ENCODE assay signal across 8 cellular contexts in genomic region chr12:1531654-1532366, GRCh38.
DNase-seq lines count a peak whose midpoint lies in the region; ATAC-seq and TF ChIP-seq lines count a peak whose summit lies in the region.

No MANE protein-coding gene starts in this region.

- H3K36me3 ChIP-seq in BLaER1 (no peaks in the 10 kb centered on the region), H7 (replicated peaks; ENCODE audit: control insufficient read depth, insufficient read depth, low read length) (no peaks in the 10 kb centered on the region), mammary epithelial cell (ENCODE audit: insufficient read depth, low read length) (no peaks in the 10 kb centered on the region)

- DNase-seq in H7 = peak; percentile 73
- no peak for DNase-seq in mammary epithelial cell
- DNase-seq in natural killer cell = no peak
- no peak for DNase-seq in NCI-H1436 treated with DMSO at 0.1 percent for 48 hours (lab: John Stamatoyannopoulos, UW)
- DNase-seq in middle frontal gyrus (ENCODE audit: extremely low spot score, low spot score) = no peak

- BruUV-seq in mammary epithelial cell (replicated peaks; lab: Mats Ljungman, UMichigan) = no TSS peak

- H3K79me2 ChIP-seq in mammary epithelial cell (ENCODE audit: insufficient read depth, low read length) = peaks cover 48% of the 10 kb centered on the region

- WGBS in mammary epithelial cell (ENCODE audit: low coverage, missing lambda C conversion rate) = 79% methylated on average over 20 of the region's 26 CpGs

- H3K9ac ChIP-seq in BLaER1 (no peak overlapping the region), mammary epithelial cell (ENCODE audit: insufficient read depth, low read length) (no peak overlapping the region)

- H3K4me2 ChIP-seq in BLaER1 (peak overlapping the region; percentile 94), mammary epithelial cell (ENCODE audit: insufficient read depth, low read depth, low read length) (peak overlapping the region; percentile 95)

- peaks cover 75% of the 10 kb centered on the region for H3K27me3 ChIP-seq in BLaER1
- H3K27me3 ChIP-seq in H7 (ENCODE audit: control insufficient read depth, insufficient read depth, low read length) = peaks cover 67% of the 10 kb centered on the region
- H3K27me3 ChIP-seq in mammary epithelial cell (ENCODE audit: insufficient read depth, low read length) = no peaks in the 10 kb centered on the region

- H3K27ac ChIP-seq in BLaER1 (no peak overlapping the region), mammary epithelial cell (ENCODE audit: insufficient read depth, low read depth, low read length) (no peak overlapping the region)

- no peak for ATAC-seq in natural killer cell
- no peak for ATAC-seq in GM18867 (IDR thresholded peaks at IDR 0.05; ENCODE audit: unreplicated experiment)
- ATAC-seq in GM19455 (IDR thresholded peaks at IDR 0.05; ENCODE audit: unreplicated experiment) = no peak

- intact Hi-C loops in mammary epithelial cell (cut with micrococcal nuclease) = loop anchor here (5.0 kb wide), 1 partner anchor 55 kb away; no protein-coding TSS in a partner anchor
- intact Hi-C loops in natural killer cell (cut with micrococcal nuclease) = no loop called here

- no peaks in the 10 kb centered on the region for H3K9me3 Mint-ChIP-seq in natural killer cell

- H3K9me3 ChIP-seq in BLaER1 = no peaks in the 10 kb centered on the region
- H3K9me3 ChIP-seq in mammary epithelial cell (replicated peaks; ENCODE audit: insufficient read depth, low read length) = no peaks in the 10 kb centered on the region

- H4K20me1 ChIP-seq in BLaER1 (peaks cover 63% of the 10 kb centered on the region), mammary epithelial cell (ENCODE audit: insufficient read depth, low read length) (no peaks in the 10 kb centered on the region)

- peaks cover 38 to 40% of the 10 kb centered on the region in 2 donors for H3K4me1 Mint-ChIP-seq in natural killer cell

- dilution Hi-C loops in mammary epithelial cell (cut with HindIII; ENCODE audit: low sequenced_read_pairs) = no loop called here

- H3K4me3 ChIP-seq in BLaER1 = peak overlapping the region; percentile 69; the same call in 1 of the 2 replicates
- peak overlapping the region; percentile 38; the same call in 1 of the 2 replicates for H3K4me3 ChIP-seq in H7 (ENCODE audit: insufficient read depth, low read depth, low read length)
- peak overlapping the region; percentile 43 to 60 (median 59) for H3K4me3 ChIP-seq in mammary epithelial cell (replicated peaks in 1 of 3; ENCODE audit: insufficient read depth in 1 of 3, low read depth in 2 of 3, low read length in 3 of 3)

- CTCF ChIA-PET in mammary epithelial cell (lab: Charles Lee; ENCODE audit: low non-redundant PET) = no interaction called here

- in situ Hi-C loops in mammary epithelial cell (cut with MboI; ENCODE audit: low sequenced_read_pairs in 2 of 2) = no loop called here

- peak overlapping the region; percentile 84 for H2AFZ ChIP-seq in mammary epithelial cell (ENCODE audit: low read depth, low read length)

- H3K27me3 Mint-ChIP-seq in natural killer cell (ENCODE audit: low read depth in 2 of 2) = peaks cover 71 to 72% of the 10 kb centered on the region in 2 donors

- TF ChIP-seq CTCF in mammary epithelial cell (conservative IDR thresholded peaks at IDR 0.05 in 1 of 2, IDR thresholded peaks at IDR 0.05 in 1 of 2; ENCODE audit: extremely low read depth in 1 of 2, insufficient read depth in 1 of 2, low read depth in 1 of 2, low read length in 2 of 2) (no peak), natural killer cell (IDR thresholded peaks at IDR 0.05) (no peak)

- no peak overlapping the region for H3K27ac Mint-ChIP-seq in natural killer cell

- H3K4me1 ChIP-seq in BLaER1 (peaks cover 63% of the 10 kb centered on the region), mammary epithelial cell (ENCODE audit: insufficient read depth, low read length) (peaks cover 19% of the 10 kb centered on the region)

- H3K36me3 Mint-ChIP-seq in natural killer cell = no peaks in the 10 kb centered on the region

- H3K4me3 Mint-ChIP-seq in natural killer cell = peak overlapping the region; percentile 87
